Comparison of ENCODE assay signal across 1 cellular context in genomic region chr9:129776938-129777768, GRCh38.
A peak's percentile ranks its signal among the peaks of the same experiment; 100 is the strongest.
TF ChIP-seq lines count a peak whose summit lies in the region.

No MANE protein-coding gene starts in this region.

TF ChIP-seq in K562, 482 proteins besides CTCF, POLR2A, EP300 and RAD21 (continued from another document):
- TF ChIP-seq MGA (IDR thresholded peaks at IDR 0.05) (no peak), TOE1 (IDR thresholded peaks at IDR 0.05; ENCODE audit: borderline replicate concordance) (peak; percentile 93), TOE1 (CRISPR knock-in tag; IDR thresholded peaks at IDR 0.05; ENCODE audit: borderline replicate concordance, low read depth) (no peak)
